In the genomic region with DNA sequence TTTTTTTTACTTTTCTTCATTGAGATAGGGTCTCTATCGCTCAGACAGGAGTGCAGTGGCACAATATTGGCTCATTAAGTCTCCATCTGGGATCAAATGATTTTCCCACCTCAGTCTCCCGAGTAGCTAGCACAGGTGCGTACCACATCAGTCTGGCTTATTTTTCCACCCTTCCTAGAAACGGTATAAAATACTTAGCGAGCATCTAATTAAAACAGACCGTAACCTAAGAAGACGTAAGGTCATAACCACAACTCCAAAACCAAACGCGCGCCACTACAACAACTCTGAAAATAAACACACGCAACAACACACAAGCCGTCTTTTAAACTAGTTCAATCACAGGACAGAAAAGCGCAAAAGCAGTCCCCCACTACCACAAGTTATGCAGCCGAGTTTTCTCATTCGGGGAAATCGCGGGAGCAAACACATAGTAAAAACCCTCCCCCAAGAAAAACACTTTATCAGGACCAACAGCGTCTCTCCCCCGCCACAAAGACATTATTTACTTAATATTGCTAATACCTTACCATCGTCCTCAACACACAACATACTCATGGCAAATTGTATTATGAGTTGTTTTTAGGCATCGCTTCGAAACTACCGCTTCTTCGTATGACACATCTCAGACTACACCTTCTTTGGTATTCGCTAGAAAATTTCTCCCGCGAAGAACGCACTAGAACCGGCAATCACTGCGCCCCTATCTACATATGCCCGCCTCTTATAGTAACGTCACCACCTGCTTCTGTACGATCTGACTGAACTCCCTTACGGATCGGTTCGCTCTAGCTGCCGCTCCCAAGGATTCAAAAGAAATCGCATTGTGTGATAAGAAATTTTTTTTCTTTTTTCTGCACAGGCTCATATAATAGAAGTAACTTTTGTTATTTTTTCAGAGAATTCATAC, we compare ENCODE assay signal across 1 cellular context.
TF ChIP-seq lines count a peak whose summit lies in the region.

No MANE protein-coding gene starts in this region.

TF ChIP-seq in K562, 482 proteins besides CTCF, POLR2A, EP300 and RAD21 (continued from another document and continues in another):
- TF ChIP-seq, protein P1, sequence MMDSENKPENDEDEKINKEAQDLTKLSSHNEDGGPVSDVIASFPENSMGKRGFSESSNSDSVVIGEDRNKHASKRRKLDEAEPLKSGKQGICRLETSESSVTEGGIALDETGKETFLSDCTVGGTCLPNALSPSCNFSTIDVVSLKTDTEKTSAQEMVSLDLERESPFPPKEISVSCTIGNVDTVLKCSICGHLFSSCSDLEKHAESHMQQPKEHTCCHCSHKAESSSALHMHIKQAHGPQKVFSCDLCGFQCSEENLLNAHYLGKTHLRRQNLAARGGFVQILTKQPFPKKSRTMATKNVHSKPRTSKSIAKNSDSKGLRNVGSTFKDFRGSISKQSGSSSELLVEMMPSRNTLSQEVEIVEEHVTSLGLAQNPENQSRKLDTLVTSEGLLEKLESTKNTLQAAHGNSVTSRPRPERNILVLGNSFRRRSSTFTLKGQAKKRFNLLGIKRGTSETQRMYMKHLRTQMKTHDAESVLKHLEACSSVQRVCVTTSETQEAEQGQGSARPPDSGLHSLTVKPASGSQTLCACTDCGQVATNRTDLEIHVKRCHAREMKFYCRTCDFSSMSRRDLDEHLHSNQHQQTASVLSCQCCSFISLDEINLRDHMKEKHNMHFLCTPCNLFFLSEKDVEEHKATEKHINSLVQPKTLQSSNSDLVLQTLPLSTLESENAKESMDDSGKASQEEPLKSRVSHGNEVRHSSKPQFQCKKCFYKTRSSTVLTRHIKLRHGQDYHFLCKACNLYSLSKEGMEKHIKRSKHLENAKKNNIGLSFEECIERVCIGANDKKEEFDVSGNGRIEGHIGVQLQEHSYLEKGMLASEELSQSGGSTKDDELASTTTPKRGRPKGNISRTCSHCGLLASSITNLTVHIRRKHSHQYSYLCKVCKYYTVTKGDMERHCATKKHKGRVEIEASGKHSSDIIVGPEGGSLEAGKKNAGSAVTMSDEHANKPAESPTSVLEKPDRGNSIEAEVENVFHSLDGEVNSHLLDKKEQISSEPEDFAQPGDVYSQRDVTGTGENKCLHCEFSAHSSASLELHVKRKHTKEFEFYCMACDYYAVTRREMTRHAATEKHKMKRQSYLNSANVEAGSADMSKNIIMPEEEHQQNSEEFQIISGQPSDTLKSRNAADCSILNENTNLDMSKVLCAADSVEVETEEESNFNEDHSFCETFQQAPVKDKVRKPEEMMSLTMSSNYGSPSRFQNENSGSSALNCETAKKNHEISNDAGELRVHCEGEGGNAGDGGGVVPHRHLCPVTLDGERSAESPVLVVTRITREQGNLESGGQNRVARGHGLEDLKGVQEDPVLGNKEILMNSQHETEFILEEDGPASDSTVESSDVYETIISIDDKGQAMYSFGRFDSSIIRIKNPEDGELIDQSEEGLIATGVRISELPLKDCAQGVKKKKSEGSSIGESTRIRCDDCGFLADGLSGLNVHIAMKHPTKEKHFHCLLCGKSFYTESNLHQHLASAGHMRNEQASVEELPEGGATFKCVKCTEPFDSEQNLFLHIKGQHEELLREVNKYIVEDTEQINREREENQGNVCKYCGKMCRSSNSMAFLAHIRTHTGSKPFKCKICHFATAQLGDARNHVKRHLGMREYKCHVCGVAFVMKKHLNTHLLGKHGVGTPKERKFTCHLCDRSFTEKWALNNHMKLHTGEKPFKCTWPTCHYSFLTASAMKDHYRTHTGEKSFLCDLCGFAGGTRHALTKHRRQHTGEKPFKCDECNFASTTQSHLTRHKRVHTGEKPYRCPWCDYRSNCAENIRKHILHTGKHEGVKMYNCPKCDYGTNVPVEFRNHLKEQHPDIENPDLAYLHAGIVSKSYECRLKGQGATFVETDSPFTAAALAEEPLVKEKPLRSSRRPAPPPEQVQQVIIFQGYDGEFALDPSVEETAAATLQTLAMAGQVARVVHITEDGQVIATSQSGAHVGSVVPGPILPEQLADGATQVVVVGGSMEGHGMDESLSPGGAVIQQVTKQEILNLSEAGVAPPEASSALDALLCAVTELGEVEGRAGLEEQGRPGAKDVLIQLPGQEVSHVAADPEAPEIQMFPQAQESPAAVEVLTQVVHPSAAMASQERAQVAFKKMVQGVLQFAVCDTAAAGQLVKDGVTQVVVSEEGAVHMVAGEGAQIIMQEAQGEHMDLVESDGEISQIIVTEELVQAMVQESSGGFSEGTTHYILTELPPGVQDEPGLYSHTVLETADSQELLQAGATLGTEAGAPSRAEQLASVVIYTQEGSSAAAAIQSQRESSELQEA (IDR thresholded peaks at IDR 0.05; ENCODE audit: low read depth), result no peak
- TF ChIP-seq, protein P2, sequence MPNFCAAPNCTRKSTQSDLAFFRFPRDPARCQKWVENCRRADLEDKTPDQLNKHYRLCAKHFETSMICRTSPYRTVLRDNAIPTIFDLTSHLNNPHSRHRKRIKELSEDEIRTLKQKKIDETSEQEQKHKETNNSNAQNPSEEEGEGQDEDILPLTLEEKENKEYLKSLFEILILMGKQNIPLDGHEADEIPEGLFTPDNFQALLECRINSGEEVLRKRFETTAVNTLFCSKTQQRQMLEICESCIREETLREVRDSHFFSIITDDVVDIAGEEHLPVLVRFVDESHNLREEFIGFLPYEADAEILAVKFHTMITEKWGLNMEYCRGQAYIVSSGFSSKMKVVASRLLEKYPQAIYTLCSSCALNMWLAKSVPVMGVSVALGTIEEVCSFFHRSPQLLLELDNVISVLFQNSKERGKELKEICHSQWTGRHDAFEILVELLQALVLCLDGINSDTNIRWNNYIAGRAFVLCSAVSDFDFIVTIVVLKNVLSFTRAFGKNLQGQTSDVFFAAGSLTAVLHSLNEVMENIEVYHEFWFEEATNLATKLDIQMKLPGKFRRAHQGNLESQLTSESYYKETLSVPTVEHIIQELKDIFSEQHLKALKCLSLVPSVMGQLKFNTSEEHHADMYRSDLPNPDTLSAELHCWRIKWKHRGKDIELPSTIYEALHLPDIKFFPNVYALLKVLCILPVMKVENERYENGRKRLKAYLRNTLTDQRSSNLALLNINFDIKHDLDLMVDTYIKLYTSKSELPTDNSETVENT (CRISPR knock-in tag; IDR thresholded peaks at IDR 0.05), result peak; percentile 98
- TF ChIP-seq PHF21A (IDR thresholded peaks at IDR 0.05; ENCODE audit: borderline replicate concordance, low read depth) (peak; percentile 94), ILF3 (IDR thresholded peaks at IDR 0.05; ENCODE audit: borderline replicate concordance) (peak; percentile 100), SP2 (IDR thresholded peaks at IDR 0.05; ENCODE audit: extremely low read depth, low read depth, low read length, poor library complexity, severe bottlenecking) (no peak), ZKSCAN8 (CRISPR knock-in tag; IDR thresholded peaks at IDR 0.05) (peak; percentile 84), POLR3A (IDR thresholded peaks at IDR 0.05; ENCODE audit: borderline replicate concordance, extremely low read depth, insufficient read depth, insufficient read length) (no peak), MCM2 (IDR thresholded peaks at IDR 0.05; ENCODE audit: low read depth) (no peak), RFX5 (IDR thresholded peaks at IDR 0.05; ENCODE audit: low read depth, low read length) (peak; percentile 75), NR1H2 (CRISPR knock-in tag; IDR thresholded peaks at IDR 0.05) (0 out of 2 replicates have a peak, but pooled peaks have one; percentile 48), HNRNPK (IDR thresholded peaks at IDR 0.05; ENCODE audit: low read depth, low read length, poor library complexity, severe bottlenecking) (no peak), ZNF445 (CRISPR knock-in tag; IDR thresholded peaks at IDR 0.05; ENCODE audit: low read depth) (peak; percentile 100), E2F6 (IDR thresholded peaks at IDR 0.05; ENCODE audit: borderline replicate concordance in 1 of 2, extremely low read depth in 1 of 2, insufficient read depth in 1 of 2, insufficient read length in 1 of 2, low read depth in 1 of 2, low read length in 1 of 2, poor library complexity in 1 of 2, severe bottlenecking in 1 of 2) (no peak), EP400 (IDR thresholded peaks at IDR 0.05) (peak; percentile 80), FOXK1 (CRISPR knock-in tag; IDR thresholded peaks at IDR 0.05; ENCODE audit: borderline replicate concordance) (peak; percentile 99), ARID3B (CRISPR knock-in tag; IDR thresholded peaks at IDR 0.05; ENCODE audit: borderline replicate concordance) (no peak), ILK (tag; IDR thresholded peaks at IDR 0.05; ENCODE audit: borderline replicate concordance, low read depth) (no peak), POU5F1 (IDR thresholded peaks at IDR 0.05; ENCODE audit: borderline replicate concordance, low read depth, low read length, partially characterized antibody) (no peak), RHOXF2B (CRISPR knock-in tag; conservative IDR thresholded peaks at IDR 0.05) (peak; percentile 99), TEAD4 (IDR thresholded peaks at IDR 0.05; ENCODE audit: low read length) (peak; percentile 95), TEAD4 (CRISPR knock-in tag; IDR thresholded peaks at IDR 0.05; ENCODE audit: borderline replicate concordance) (no peak), ZNF384 (IDR thresholded peaks at IDR 0.05; ENCODE audit: low read depth, low read length) (peak; percentile 70), NR4A1 (CRISPR knock-in tag; IDR thresholded peaks at IDR 0.05) (peak; percentile 56; the same call in 1 of the 2 replicates), NR4A1 (tag; IDR thresholded peaks at IDR 0.05) (0 out of 2 replicates have a peak, but pooled peaks have one; percentile 49)
- TF ChIP-seq, protein P3, sequence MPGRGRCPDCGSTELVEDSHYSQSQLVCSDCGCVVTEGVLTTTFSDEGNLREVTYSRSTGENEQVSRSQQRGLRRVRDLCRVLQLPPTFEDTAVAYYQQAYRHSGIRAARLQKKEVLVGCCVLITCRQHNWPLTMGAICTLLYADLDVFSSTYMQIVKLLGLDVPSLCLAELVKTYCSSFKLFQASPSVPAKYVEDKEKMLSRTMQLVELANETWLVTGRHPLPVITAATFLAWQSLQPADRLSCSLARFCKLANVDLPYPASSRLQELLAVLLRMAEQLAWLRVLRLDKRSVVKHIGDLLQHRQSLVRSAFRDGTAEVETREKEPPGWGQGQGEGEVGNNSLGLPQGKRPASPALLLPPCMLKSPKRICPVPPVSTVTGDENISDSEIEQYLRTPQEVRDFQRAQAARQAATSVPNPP (IDR thresholded peaks at IDR 0.05; ENCODE audit: borderline replicate concordance, insufficient read depth, insufficient read length), result no peak
- TF ChIP-seq, protein P4, sequence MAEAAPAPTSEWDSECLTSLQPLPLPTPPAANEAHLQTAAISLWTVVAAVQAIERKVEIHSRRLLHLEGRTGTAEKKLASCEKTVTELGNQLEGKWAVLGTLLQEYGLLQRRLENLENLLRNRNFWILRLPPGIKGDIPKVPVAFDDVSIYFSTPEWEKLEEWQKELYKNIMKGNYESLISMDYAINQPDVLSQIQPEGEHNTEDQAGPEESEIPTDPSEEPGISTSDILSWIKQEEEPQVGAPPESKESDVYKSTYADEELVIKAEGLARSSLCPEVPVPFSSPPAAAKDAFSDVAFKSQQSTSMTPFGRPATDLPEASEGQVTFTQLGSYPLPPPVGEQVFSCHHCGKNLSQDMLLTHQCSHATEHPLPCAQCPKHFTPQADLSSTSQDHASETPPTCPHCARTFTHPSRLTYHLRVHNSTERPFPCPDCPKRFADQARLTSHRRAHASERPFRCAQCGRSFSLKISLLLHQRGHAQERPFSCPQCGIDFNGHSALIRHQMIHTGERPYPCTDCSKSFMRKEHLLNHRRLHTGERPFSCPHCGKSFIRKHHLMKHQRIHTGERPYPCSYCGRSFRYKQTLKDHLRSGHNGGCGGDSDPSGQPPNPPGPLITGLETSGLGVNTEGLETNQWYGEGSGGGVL (CRISPR knock-in tag; IDR thresholded peaks at IDR 0.05), result peak; percentile 74; the same call in 1 of the 2 replicates
- TF ChIP-seq, protein P5, sequence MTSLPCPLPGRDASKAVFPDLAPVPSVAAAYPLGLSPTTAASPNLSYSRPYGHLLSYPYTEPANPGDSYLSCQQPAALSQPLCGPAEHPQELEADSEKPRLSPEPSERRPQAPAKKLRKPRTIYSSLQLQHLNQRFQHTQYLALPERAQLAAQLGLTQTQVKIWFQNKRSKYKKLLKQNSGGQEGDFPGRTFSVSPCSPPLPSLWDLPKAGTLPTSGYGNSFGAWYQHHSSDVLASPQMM (CRISPR knock-in tag; IDR thresholded peaks at IDR 0.05), result peak; percentile 99
- TF ChIP-seq, protein P6, sequence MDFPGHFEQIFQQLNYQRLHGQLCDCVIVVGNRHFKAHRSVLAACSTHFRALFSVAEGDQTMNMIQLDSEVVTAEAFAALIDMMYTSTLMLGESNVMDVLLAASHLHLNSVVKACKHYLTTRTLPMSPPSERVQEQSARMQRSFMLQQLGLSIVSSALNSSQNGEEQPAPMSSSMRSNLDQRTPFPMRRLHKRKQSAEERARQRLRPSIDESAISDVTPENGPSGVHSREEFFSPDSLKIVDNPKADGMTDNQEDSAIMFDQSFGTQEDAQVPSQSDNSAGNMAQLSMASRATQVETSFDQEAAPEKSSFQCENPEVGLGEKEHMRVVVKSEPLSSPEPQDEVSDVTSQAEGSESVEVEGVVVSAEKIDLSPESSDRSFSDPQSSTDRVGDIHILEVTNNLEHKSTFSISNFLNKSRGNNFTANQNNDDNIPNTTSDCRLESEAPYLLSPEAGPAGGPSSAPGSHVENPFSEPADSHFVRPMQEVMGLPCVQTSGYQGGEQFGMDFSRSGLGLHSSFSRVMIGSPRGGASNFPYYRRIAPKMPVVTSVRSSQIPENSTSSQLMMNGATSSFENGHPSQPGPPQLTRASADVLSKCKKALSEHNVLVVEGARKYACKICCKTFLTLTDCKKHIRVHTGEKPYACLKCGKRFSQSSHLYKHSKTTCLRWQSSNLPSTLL (IDR thresholded peaks at IDR 0.05), result no peak
- TF ChIP-seq, protein P7, sequence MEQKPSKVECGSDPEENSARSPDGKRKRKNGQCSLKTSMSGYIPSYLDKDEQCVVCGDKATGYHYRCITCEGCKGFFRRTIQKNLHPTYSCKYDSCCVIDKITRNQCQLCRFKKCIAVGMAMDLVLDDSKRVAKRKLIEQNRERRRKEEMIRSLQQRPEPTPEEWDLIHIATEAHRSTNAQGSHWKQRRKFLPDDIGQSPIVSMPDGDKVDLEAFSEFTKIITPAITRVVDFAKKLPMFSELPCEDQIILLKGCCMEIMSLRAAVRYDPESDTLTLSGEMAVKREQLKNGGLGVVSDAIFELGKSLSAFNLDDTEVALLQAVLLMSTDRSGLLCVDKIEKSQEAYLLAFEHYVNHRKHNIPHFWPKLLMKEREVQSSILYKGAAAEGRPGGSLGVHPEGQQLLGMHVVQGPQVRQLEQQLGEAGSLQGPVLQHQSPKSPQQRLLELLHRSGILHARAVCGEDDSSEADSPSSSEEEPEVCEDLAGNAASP (IDR thresholded peaks at IDR 0.05), result no peak
